ENCODE assay signal across 8 cellular contexts in genomic region chr4:118682928-118683327, GRCh38. TPM values are rescaled to one million over a fixed set of nuclear protein-coding genes. Genes with fewer than 3 reads are reported as not detected.
DNase-seq lines count a peak whose midpoint lies in the region; ATAC-seq and TF ChIP-seq lines count a peak whose summit lies in the region.

No MANE protein-coding gene starts in this region.

- no peaks in the 10 kb centered on the region; the same call in 1 of the 2 replicates for H3K36me3 ChIP-seq in MG63

- peaks cover 28% of the 10 kb centered on the region for H3K27me3 Mint-ChIP-seq in osteocyte (ENCODE audit: unreplicated experiment)
- H3K27me3 Mint-ChIP-seq in effector memory CD8-positive, alpha-beta T cell, result no peaks in the 10 kb centered on the region

- H3K36me3 Mint-ChIP-seq in osteocyte (ENCODE audit: unreplicated experiment), result peaks cover 4% of the 10 kb centered on the region
- peaks cover 14% of the 10 kb centered on the region for H3K36me3 Mint-ChIP-seq in effector memory CD8-positive, alpha-beta T cell (ENCODE audit: insufficient read depth)

- ATAC-seq in effector memory CD8-positive, alpha-beta T cell (replicated peaks), result no peak

- H3K4me3 ChIP-seq in choroid plexus epithelial cell (ENCODE audit: low read depth, low read length) (no peak overlapping the region), MG63 (no peak overlapping the region)

- H3K9me3 ChIP-seq in MG63, result no peaks in the 10 kb centered on the region

- no peak overlapping the region for H3K4me3 Mint-ChIP-seq in osteocyte (ENCODE audit: unreplicated experiment)
- H3K4me3 Mint-ChIP-seq in effector memory CD8-positive, alpha-beta T cell, result no peak overlapping the region

- H3K27me3 ChIP-seq in MG63, result no peaks in the 10 kb centered on the region

- DNase-seq in GF-D8 (lab: John Stamatoyannopoulos, UW) (peak; percentile 21), NCI-H2227 (lab: John Stamatoyannopoulos, UW; ENCODE audit: unreplicated experiment) (peak; percentile 28), choroid plexus epithelial cell (ENCODE audit: low read depth) (peak; percentile 59), osteocyte (ENCODE audit: extremely low spot score, unreplicated experiment) (no peak), MG63 (no peak), 8988T (no peak), anterior cingulate cortex (lab: John Stamatoyannopoulos, UW) (no peak)
- no peak for DNase-seq in effector memory CD8-positive, alpha-beta T cell

- H3K27ac Mint-ChIP-seq in osteocyte (ENCODE audit: unreplicated experiment), result no peak overlapping the region
- no peak overlapping the region for H3K27ac Mint-ChIP-seq in effector memory CD8-positive, alpha-beta T cell

- TF ChIP-seq CTCF in choroid plexus epithelial cell (conservative IDR thresholded peaks at IDR 0.05; ENCODE audit: low read depth, low read length) (peak; percentile 68), osteocyte (IDR thresholded peaks at IDR 0.05) (peak; percentile 58)

- H3K4me1 Mint-ChIP-seq in osteocyte (ENCODE audit: unreplicated experiment), result peaks cover 24% of the 10 kb centered on the region
- peaks cover 16 to 24% of the 10 kb centered on the region in 2 donors for H3K4me1 Mint-ChIP-seq in effector memory CD8-positive, alpha-beta T cell (ENCODE audit: low read depth in 2 of 2)

- no peaks in the 10 kb centered on the region for H3K9me3 Mint-ChIP-seq in osteocyte (ENCODE audit: unreplicated experiment)
- H3K9me3 Mint-ChIP-seq in effector memory CD8-positive, alpha-beta T cell, result no peaks in the 10 kb centered on the region

RNA-seq across cellular contexts. Expression of gene METTL14, which starts 2.3 kb away (rescaled TPM):
- total RNA-seq in osteocyte, result 52.0 and 54.5 TPM in 2 replicates
- total RNA-seq in MG63 (2014; rRNA removed; shearing (Covaris generic); ENCODE audit: low replicate concordance), result 8.3 and 14.6 TPM in 2 replicates

Comparison
In these comparisons a context has a peak if more than half of its experiments do, and no peak if none do; other contexts are left out.
1. DNase-seq: peak in GF-D8 (single experiment), NCI-H2227 (single experiment) and choroid plexus epithelial cell (single experiment); none in osteocyte (single experiment), MG63 (single experiment), effector memory CD8-positive, alpha-beta T cell (0 of 3), 8988T (single experiment) and anterior cingulate cortex (0 of 58).